In the genomic region with DNA sequence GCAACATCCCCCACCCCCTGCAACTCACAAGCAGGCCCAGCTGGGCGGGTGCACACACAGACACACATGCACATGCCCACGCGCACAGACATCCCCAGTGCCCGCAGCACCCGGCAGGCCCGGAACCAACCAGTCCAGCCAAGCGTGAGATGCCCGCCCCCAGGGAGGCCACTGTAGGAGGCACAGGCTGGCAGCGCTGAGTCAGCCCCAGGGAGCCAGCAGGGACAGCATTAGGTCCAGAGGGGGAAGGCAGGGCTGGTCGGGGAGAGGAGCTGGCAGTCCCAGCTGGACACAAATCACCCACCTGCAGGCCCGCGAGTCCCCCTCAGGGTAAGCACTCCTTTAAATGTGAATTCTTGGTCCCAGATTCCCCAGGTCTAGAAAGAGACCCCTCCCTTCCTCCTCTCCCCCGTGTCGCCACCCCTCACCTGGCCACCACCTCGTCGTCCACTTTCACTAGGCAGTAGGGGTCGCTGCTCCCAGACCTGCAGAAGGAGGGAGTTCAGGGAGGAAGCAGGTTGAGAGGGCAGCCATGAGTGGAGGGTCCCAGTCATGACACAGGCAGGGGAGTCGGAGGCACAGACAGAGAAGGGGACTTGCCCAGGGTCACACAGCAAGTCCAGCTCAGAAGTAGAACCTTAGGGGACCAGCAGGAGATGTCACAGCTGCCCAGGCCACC, we compare ENCODE assay signal across 1 cellular context.
TF ChIP-seq lines count a peak whose summit lies in the region.

No MANE protein-coding gene starts in this region.

TF ChIP-seq in HEK293, 187 proteins besides CTCF, POLR2A, EP300 and RAD21 (continued from another document):
- TF ChIP-seq GLIS2 (tag by site-specific recombination; IDR thresholded peaks at IDR 0.05), result 0 out of 2 replicates have a peak, but pooled peaks have one; percentile 32
- TF ChIP-seq, protein P1, sequence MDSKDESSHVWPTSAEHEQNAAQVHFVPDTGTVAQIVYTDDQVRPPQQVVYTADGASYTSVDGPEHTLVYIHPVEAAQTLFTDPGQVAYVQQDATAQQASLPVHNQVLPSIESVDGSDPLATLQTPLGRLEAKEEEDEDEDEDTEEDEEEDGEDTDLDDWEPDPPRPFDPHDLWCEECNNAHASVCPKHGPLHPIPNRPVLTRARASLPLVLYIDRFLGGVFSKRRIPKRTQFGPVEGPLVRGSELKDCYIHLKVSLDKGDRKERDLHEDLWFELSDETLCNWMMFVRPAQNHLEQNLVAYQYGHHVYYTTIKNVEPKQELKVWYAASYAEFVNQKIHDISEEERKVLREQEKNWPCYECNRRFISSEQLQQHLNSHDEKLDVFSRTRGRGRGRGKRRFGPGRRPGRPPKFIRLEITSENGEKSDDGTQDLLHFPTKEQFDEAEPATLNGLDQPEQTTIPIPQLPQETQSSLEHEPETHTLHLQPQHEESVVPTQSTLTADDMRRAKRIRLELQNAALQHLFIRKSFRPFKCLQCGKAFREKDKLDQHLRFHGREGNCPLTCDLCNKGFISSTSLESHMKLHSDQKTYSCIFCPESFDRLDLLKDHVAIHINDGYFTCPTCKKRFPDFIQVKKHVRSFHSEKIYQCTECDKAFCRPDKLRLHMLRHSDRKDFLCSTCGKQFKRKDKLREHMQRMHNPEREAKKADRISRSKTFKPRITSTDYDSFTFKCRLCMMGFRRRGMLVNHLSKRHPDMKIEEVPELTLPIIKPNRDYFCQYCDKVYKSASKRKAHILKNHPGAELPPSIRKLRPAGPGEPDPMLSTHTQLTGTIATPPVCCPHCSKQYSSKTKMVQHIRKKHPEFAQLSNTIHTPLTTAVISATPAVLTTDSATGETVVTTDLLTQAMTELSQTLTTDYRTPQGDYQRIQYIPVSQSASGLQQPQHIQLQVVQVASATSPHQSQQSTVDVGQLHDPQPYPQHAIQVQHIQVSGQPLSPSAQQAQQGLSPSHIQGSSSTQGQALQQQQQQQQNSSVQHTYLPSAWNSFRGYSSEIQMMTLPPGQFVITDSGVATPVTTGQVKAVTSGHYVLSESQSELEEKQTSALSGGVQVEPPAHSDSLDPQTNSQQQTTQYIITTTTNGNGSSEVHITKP (tag by site-specific recombination; IDR thresholded peaks at IDR 0.05), result no peak
- TF ChIP-seq SP2 (tag by site-specific recombination; IDR thresholded peaks at IDR 0.05), result peak; percentile 23; the same call in 1 of the 2 replicates
- TF ChIP-seq, protein P2, sequence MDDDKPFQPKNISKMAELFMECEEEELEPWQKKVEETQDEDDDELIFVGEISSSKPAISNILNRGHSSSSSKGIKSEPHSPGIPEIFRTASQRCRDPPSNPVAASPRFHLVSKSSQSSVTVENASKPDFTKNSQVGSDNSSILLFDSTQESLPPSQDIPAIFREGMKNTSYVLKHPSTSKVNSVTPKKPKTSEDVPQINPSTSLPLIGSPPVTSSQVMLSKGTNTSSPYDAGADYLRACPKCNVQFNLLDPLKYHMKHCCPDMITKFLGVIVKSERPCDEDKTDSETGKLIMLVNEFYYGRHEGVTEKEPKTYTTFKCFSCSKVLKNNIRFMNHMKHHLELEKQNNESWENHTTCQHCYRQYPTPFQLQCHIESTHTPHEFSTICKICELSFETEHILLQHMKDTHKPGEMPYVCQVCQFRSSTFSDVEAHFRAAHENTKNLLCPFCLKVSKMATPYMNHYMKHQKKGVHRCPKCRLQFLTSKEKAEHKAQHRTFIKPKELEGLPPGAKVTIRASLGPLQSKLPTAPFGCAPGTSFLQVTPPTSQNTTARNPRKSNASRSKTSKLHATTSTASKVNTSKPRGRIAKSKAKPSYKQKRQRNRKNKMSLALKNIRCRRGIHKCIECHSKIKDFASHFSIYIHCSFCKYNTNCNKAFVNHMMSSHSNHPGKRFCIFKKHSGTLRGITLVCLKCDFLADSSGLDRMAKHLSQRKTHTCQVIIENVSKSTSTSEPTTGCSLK (tag by site-specific recombination; IDR thresholded peaks at IDR 0.05), result no peak
- TF ChIP-seq, protein P3, sequence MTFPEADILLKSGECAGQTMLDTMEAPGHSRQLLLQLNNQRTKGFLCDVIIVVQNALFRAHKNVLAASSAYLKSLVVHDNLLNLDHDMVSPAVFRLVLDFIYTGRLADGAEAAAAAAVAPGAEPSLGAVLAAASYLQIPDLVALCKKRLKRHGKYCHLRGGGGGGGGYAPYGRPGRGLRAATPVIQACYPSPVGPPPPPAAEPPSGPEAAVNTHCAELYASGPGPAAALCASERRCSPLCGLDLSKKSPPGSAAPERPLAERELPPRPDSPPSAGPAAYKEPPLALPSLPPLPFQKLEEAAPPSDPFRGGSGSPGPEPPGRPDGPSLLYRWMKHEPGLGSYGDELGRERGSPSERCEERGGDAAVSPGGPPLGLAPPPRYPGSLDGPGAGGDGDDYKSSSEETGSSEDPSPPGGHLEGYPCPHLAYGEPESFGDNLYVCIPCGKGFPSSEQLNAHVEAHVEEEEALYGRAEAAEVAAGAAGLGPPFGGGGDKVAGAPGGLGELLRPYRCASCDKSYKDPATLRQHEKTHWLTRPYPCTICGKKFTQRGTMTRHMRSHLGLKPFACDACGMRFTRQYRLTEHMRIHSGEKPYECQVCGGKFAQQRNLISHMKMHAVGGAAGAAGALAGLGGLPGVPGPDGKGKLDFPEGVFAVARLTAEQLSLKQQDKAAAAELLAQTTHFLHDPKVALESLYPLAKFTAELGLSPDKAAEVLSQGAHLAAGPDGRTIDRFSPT (tag by site-specific recombination; IDR thresholded peaks at IDR 0.05), result 0 out of 2 replicates have a peak, but pooled peaks have one; percentile 34
- TF ChIP-seq ZIC2 (tag by site-specific recombination; IDR thresholded peaks at IDR 0.05), result peak; percentile 78
- TF ChIP-seq, protein P4, sequence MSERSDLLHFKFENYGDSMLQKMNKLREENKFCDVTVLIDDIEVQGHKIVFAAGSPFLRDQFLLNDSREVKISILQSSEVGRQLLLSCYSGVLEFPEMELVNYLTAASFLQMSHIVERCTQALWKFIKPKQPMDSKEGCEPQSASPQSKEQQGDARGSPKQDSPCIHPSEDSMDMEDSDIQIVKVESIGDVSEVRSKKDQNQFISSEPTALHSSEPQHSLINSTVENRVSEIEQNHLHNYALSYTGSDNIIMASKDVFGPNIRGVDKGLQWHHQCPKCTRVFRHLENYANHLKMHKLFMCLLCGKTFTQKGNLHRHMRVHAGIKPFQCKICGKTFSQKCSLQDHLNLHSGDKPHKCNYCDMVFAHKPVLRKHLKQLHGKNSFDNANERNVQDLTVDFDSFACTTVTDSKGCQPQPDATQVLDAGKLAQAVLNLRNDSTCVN (tag by site-specific recombination; optimal IDR thresholded peaks at IDR 0.05), result no peak
- TF ChIP-seq EGR2 (tag by site-specific recombination; IDR thresholded peaks at IDR 0.05; ENCODE audit: low read depth), result peak; percentile 61
